8 cellular contexts compared by ENCODE assay signal in genomic region chr1:26827663-26828062, GRCh38. TPM values are rescaled to one million over a fixed set of nuclear protein-coding genes. Genes with fewer than 3 reads are reported as not detected.
DNase-seq lines count a peak whose midpoint lies in the region; ATAC-seq and TF ChIP-seq lines count a peak whose summit lies in the region.

No MANE protein-coding gene starts in this region.

- H3K4me3 ChIP-seq in SK-N-MC (peak overlapping the region; percentile 81), fibroblast of villous mesenchyme (ENCODE audit: low read depth, low read length) (peak overlapping the region; percentile 74), prostate gland (peak overlapping the region; percentile 70 to 73)

- no peak for ATAC-seq in HG03095 (IDR thresholded peaks at IDR 0.05; ENCODE audit: unreplicated experiment)

- TF ChIP-seq CTCF in fibroblast of villous mesenchyme (IDR thresholded peaks at IDR 0.05; ENCODE audit: insufficient read depth, low read depth, low read length) (no peak), prostate gland (IDR thresholded peaks at IDR 0.05) (no peak)

- intact Hi-C loops in prostate gland (cut with DNase I) = no loop called here

- DNase-seq in SK-N-MC (ENCODE audit: low read depth, low spot score) = no peak
- DNase-seq in fibroblast of villous mesenchyme (ENCODE audit: low read depth) = no peak
- no peak for DNase-seq in prostate gland (ENCODE audit: low spot score)
- DNase-seq in SKM-1 treated with dmso at 0.1 percent for 144 hours (lab: John Stamatoyannopoulos, UW; ENCODE audit: unreplicated experiment) = no peak
- no peak for DNase-seq in NCI-H146 treated with DMSO at 0.1 percent for 48 hours (lab: John Stamatoyannopoulos, UW; ENCODE audit: unreplicated experiment)
- no peak for DNase-seq in kidney glomerular epithelial cell (lab: John Stamatoyannopoulos, UW)

- H3K9ac ChIP-seq in ES-I3 (ENCODE audit: low read depth, low read length) (peak overlapping the region; percentile 44; the same call in 1 of the 2 replicates), SK-N-MC (ENCODE audit: insufficient read length) (peak overlapping the region; percentile 75)

- no peaks in the 10 kb centered on the region for H3K27me3 ChIP-seq in prostate gland (replicated peaks; ENCODE audit: insufficient read depth)

- H3K36me3 ChIP-seq in ES-I3 (ENCODE audit: insufficient read depth, low read length) (no peaks in the 10 kb centered on the region), SK-N-MC (ENCODE audit: insufficient read depth, low read length) (peaks cover 14% of the 10 kb centered on the region; the same call in 1 of the 2 replicates), prostate gland (no peaks in the 10 kb centered on the region)

- 9% methylated on average over 11 of the region's 11 CpGs for WGBS in prostate gland

- TF ChIP-seq POLR2A in prostate gland (IDR thresholded peaks at IDR 0.05) = no peak

- H3K27ac ChIP-seq in SK-N-MC (no peak overlapping the region), prostate gland (peak overlapping the region; percentile 76 to 82)

- H3K4me1 ChIP-seq in ES-I3 (ENCODE audit: insufficient read depth, low read length) (no peaks in the 10 kb centered on the region; the same call in 1 of the 2 replicates), prostate gland (replicated peaks) (peaks cover 18% of the 10 kb centered on the region)

- H3K9me3 ChIP-seq in ES-I3 (ENCODE audit: control insufficient read depth, insufficient read depth, low read length) = no peaks in the 10 kb centered on the region; the same call in 1 of the 2 replicates
- H3K9me3 ChIP-seq in SK-N-MC (ENCODE audit: low read depth, low read length) = no peaks in the 10 kb centered on the region
- H3K9me3 ChIP-seq in prostate gland = no peaks in the 10 kb centered on the region

RNA-seq across cellular contexts. Expression of gene ZDHHC18, which starts 1.2 kb away (rescaled TPM):
- total RNA-seq in fibroblast of villous mesenchyme (10.3 and 16.4 TPM in 2 replicates), prostate gland (10 to 100 TPM; 20.0 to 30.7 TPM)

RNA-seq across cellular contexts. Expression of gene SFN, which starts 35.3 kb away (rescaled TPM):
- total RNA-seq in fibroblast of villous mesenchyme = 0.32 and 0.43 TPM in 2 replicates
- 10 to 100 TPM; 39.2 to 80.7 TPM for total RNA-seq in prostate gland

RNA-seq across cellular contexts. Expression of gene PIGV, which starts 39.9 kb away (rescaled TPM):
- total RNA-seq in fibroblast of villous mesenchyme = 10.3 and 16.8 TPM in 2 replicates
- total RNA-seq in prostate gland = 10 to 100 TPM; 26.4 to 32.4 TPM

Comparison
In these comparisons a context has a peak if more than half of its experiments do, and no peak if none do; other contexts are left out.
1. RNA of gene SFN, which starts 35.3 kb away (total RNA-seq): 39.2 to 80.7 TPM in prostate gland; 0.32 to 0.43 TPM in fibroblast of villous mesenchyme; every median in the first group is over 10 times any median in the second.
2. Peak in every context shown above with its lines, with median percentiles within 50 percentile points of each other: H3K4me3 ChIP-seq.